ENCODE assay signal across 11 cellular contexts in the genomic region with DNA sequence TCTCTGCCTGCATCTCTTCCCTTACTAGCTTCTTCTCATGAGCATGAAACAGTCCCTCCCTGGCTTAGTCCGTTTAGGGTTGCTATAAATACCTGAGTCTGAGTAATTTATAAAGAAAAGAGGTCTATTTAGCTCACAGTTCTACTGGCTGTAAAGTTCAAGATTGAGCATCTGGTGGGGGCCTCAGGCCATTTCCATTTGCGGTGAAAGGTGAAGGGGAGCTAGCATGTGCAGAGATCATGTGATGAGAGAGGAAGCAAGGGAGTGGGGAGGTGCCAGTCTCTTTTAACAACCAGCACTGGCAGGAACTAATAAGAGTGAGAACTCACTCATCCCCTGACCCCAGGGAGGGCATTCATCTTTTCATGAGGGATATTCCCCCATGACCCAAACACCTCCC. TPM values are rescaled to one million over a fixed set of nuclear protein-coding genes. Genes with fewer than 3 reads are reported as not detected.
DNase-seq lines count a peak whose midpoint lies in the region; ATAC-seq and TF ChIP-seq lines count a peak whose summit lies in the region.
"Had no signal": no experiment of that assay in that cellular context is flagged by ENCODE, and none has a peak within 500 bp of the region (broad histone marks: within the 10 kb centered on the region; RNA-seq: fewer than 3 reads in every experiment).

No MANE protein-coding gene starts in this region.

- no peak for TF ChIP-seq CTCF in GM06990 (IDR thresholded peaks at IDR 0.05; ENCODE audit: insufficient read depth, low read length, poor library complexity, severe bottlenecking)
- TF ChIP-seq CTCF in right atrium auricular region (IDR thresholded peaks at IDR 0.05), result no peak

- H3K4me3 ChIP-seq in GM06990 (replicated peaks; ENCODE audit: low read depth, low read length) (no peak overlapping the region), right atrium auricular region (no peak overlapping the region)
- H3K4me3 ChIP-seq: colonic mucosa, sigmoid colon had no signal

- H3K27me3 ChIP-seq in GM06990 (replicated peaks; ENCODE audit: control insufficient read depth, insufficient read depth, low read length) (no peaks in the 10 kb centered on the region), right atrium auricular region (no peaks in the 10 kb centered on the region)
- H3K27me3 ChIP-seq: colonic mucosa, sigmoid colon had no signal

- H3K36me3 ChIP-seq in GM06990 (ENCODE audit: control insufficient read depth, insufficient read depth, low read length) (peaks cover 2% of the 10 kb centered on the region), right atrium auricular region (peaks cover 14% of the 10 kb centered on the region)
- H3K36me3 ChIP-seq: colonic mucosa had no signal

- H3K9me3 ChIP-seq in right atrium auricular region, result no peaks in the 10 kb centered on the region
- H3K9me3 ChIP-seq: colonic mucosa, sigmoid colon had no signal

- H3K27ac ChIP-seq in right atrium auricular region, result no peak overlapping the region
- H3K27ac ChIP-seq: colonic mucosa, sigmoid colon had no signal

- H3K4me1 ChIP-seq in right atrium auricular region, result peaks cover 0 to 4% of the 10 kb centered on the region in 2 donors
- H3K4me1 ChIP-seq: colonic mucosa had no signal

- ATAC-seq in GM19328 (IDR thresholded peaks at IDR 0.05; ENCODE audit: unreplicated experiment) (peak; percentile 91), HG02642 (IDR thresholded peaks at IDR 0.05; ENCODE audit: poor library complexity, unreplicated experiment) (peak; percentile 81), HG03521 (IDR thresholded peaks at IDR 0.05; ENCODE audit: unreplicated experiment) (peak; percentile 66)

- DNase-seq in GM06990 (ENCODE audit: extremely low read depth, insufficient read length) (peak; percentile 32), right atrium auricular region (ENCODE audit: low spot score) (no peak), middle frontal gyrus (ENCODE audit: extremely low spot score, low spot score) (no peak), DMS53 treated with DMSO at 0.1 percent for 48 hours (lab: John Stamatoyannopoulos, UW; ENCODE audit: unreplicated experiment) (no peak), SIG-M5 (lab: John Stamatoyannopoulos, UW) (no peak)
- DNase-seq: colonic mucosa, sigmoid colon, T1000 had no signal

RNA-seq across cellular contexts. Expression of a gene that starts 26.8 kb away (rescaled TPM):
- total RNA-seq in right atrium auricular region, result 10 to 100 TPM; 12.3 to 16.1 TPM
